15 cellular contexts compared by ENCODE assay signal in the genomic region with DNA sequence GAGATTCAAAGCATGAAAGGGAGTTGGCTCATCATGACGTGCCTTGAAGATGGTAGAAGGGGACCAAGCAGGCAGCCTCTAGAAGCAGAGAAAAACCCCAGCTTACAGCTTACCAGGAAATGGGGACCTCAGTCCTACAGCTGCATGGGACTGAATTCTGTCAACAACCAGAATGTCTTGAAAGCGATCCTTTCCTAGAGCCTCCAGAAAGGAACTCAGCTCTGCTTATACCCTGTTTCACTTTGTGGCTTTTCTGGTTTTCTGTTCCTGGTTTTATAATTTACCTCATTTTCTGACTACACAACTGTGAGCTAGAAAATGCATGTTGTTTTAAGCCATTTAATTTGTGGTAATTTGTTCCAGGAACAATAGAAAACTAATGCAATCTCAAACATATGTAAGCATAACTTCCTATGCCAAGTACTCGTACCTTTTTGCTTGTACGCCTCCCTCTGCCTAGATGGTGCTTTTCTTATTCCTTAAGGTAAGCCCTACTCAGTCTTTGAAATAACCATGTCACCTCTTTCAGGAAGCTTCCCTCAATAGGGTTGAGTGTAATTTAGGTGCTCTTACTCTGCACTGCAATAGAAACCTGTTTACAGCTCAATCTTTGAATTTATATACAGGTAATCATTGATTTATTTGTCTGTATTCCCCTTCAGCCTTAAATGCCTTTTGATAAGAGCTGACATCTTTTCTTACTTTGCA.
DNase-seq lines count a peak whose midpoint lies in the region; ATAC-seq and TF ChIP-seq lines count a peak whose summit lies in the region.
"Had no signal": no experiment of that assay in that cellular context is flagged by ENCODE, and none has a peak within 500 bp of the region (broad histone marks: within the 10 kb centered on the region; RNA-seq: fewer than 3 reads in every experiment).

No MANE protein-coding gene starts in this region.

- no peaks in the 10 kb centered on the region for H3K4me1 ChIP-seq in breast epithelium
- H3K4me1 ChIP-seq: sigmoid colon had no signal

- no peaks in the 10 kb centered on the region for H3K36me3 ChIP-seq in breast epithelium
- H3K36me3 ChIP-seq: sigmoid colon had no signal

- peak; percentile 12 for DNase-seq in GM10266 (ENCODE audit: extremely low spot score)
- no peak for DNase-seq in breast epithelium (ENCODE audit: low spot score in 2 of 2)
- DNase-seq in NCI-H1436 (lab: John Stamatoyannopoulos, UW) = no peak
- no peak for DNase-seq in SKM-1 treated with dmso at 0.1 percent for 144 hours (lab: John Stamatoyannopoulos, UW; ENCODE audit: unreplicated experiment)
- DNase-seq in activated gamma-delta T cell treated with Interleukin-2 at 50 U/mL for 16 hours = no peak
- DNase-seq: ACHN; activated T-cell treated with anti-CD3 and anti-CD28 coated beads, Interleukin-2, amount 50 U/mL, for 1 hour; dorsolateral prefrontal cortex; foreskin fibroblast; NCI-H526 treated with DMSO at 0.1 percent for 48 hours; SIG-M5; sigmoid colon had no signal

- H3K9me3 ChIP-seq in breast epithelium = no peaks in the 10 kb centered on the region
- H3K9me3 ChIP-seq: sigmoid colon had no signal

- no peak overlapping the region for H3K27ac ChIP-seq in breast epithelium
- H3K27ac ChIP-seq: dorsolateral prefrontal cortex, sigmoid colon had no signal

- peak; percentile 68 for ATAC-seq in GM19324 (IDR thresholded peaks at IDR 0.05; ENCODE audit: low FRiP score, unreplicated experiment)
- peak; percentile 92 for ATAC-seq in HG02571 (IDR thresholded peaks at IDR 0.05; ENCODE audit: unreplicated experiment)
- ATAC-seq in HG03196 (IDR thresholded peaks at IDR 0.05; ENCODE audit: unreplicated experiment) = peak; percentile 81

- TF ChIP-seq POLR2A in breast epithelium (IDR thresholded peaks at IDR 0.05) = no peak

- no peaks in the 10 kb centered on the region for H3K27me3 ChIP-seq in breast epithelium
- H3K27me3 ChIP-seq: dorsolateral prefrontal cortex, sigmoid colon had no signal

- TF ChIP-seq CTCF in GM10266 (IDR thresholded peaks at IDR 0.05; ENCODE audit: control insufficient read depth, insufficient read depth, low read depth, missing control alignments) = no peak
- no peak for TF ChIP-seq CTCF in breast epithelium (IDR thresholded peaks at IDR 0.05)

- intact Hi-C loops in breast epithelium (cut with DNase I; ENCODE audit: low total_unique reads) = no loop called here

- H3K4me3 ChIP-seq in breast epithelium = no peak overlapping the region
- H3K4me3 ChIP-seq: dorsolateral prefrontal cortex, sigmoid colon had no signal
